Comparison of ENCODE assay signal across 8 cellular contexts in the genomic region with DNA sequence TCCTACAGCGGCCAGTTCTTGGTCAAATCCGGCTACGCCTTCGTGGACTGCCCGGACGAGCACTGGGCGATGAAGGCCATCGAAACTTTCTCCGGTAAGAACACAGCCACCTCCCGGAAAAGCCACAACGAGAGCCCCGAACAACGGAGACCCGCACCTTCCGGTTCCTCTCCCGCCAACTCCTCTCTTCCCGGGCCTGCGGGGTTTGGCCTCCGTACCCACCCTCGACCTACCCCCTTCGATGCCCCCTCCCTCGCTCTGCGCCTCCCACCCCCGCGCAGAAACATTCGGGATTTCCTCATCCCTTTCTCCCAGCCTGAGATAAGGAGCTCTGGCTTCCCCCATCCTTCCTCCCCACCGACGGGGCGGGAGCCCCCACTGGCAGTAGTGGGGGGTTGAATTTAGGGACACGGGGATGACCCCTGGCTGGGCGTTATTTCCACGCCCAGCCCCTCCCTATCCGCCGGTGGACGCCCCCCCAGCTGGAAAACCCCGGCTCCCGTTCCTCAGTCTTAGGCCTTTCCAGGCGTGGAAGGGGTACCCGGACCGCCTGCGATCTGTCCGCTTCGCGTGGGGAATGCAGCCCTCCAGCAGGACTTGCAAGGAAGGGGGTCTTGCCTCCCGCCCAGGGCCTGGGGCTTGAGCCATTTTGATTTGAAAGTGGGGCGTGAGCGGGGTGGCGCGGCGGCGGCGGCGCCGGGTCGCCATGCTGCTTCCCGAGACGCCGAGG. TPM values are rescaled to one million over a fixed set of nuclear protein-coding genes. Genes with fewer than 3 reads are reported as not detected.
A peak's percentile ranks its signal among the peaks of the same experiment; 100 is the strongest.
DNase-seq lines count a peak whose midpoint lies in the region; ATAC-seq and TF ChIP-seq lines count a peak whose summit lies in the region.

No MANE protein-coding gene starts in this region.

- POLR2A ChIA-PET in naive thymus-derived CD8-positive, alpha-beta T cell (lab: Charles Lee): interaction anchor here (0.6 kb wide), 1 partner anchor 116 kb away, joined by 3 read pairs; no protein-coding TSS in a partner anchor

- peak; percentile 58 for DNase-seq in D341Med (ENCODE audit: low spot score)
- DNase-seq in M059J (ENCODE audit: low read depth): peak; percentile 33
- peak in 1 of 2 donors; percentile 46 for DNase-seq in cardiac fibroblast (ENCODE audit: low read depth in 2 of 2)
- no peak for DNase-seq in naive thymus-derived CD8-positive, alpha-beta T cell
- DNase-seq in GM19238 (ENCODE audit: insufficient read length, low spot score): no peak
- DNase-seq in T-helper 9 cell: no peak
- DNase-seq in 8988T: no peak

- H3K27me3 Mint-ChIP-seq in naive thymus-derived CD8-positive, alpha-beta T cell: peaks cover 47 to 95% (median 72%) of the 10 kb centered on the region in 5 donors

- H3K4me1 Mint-ChIP-seq in naive thymus-derived CD8-positive, alpha-beta T cell: peaks cover 14 to 35% (median 28%) of the 10 kb centered on the region in 4 donors

- TF ChIP-seq CTCF in cardiac fibroblast (IDR thresholded peaks at IDR 0.05; ENCODE audit: low read depth, low read length): no peak

- peaks cover 0 to 24% (median 4%) of the 10 kb centered on the region in 9 donors for H3K9me3 Mint-ChIP-seq in naive thymus-derived CD8-positive, alpha-beta T cell

- H3K27ac Mint-ChIP-seq in naive thymus-derived CD8-positive, alpha-beta T cell: peak overlapping the region in 2 of 10 donors; percentile 53 to 56

- H3K36me3 Mint-ChIP-seq in naive thymus-derived CD8-positive, alpha-beta T cell: peaks cover 0 to 16% (median under 1%) of the 10 kb centered on the region in 3 donors

- peak overlapping the region; percentile 36 to 84 (median 74) for H3K4me3 Mint-ChIP-seq in naive thymus-derived CD8-positive, alpha-beta T cell

- no peak for ATAC-seq in naive thymus-derived CD8-positive, alpha-beta T cell
- ATAC-seq in HG03378 (IDR thresholded peaks at IDR 0.05; ENCODE audit: unreplicated experiment): no peak

- H3K4me3 ChIP-seq in cardiac fibroblast (replicated peaks in 1 of 2; ENCODE audit: low read depth in 2 of 2, low read length in 2 of 2): peak overlapping the region; percentile 62 to 66

RNA-seq across cellular contexts. Expression of a gene that starts 0.8 kb away (rescaled TPM):
- 0.22 and 1.6 TPM in 2 replicates for total RNA-seq in M059J (2014; rRNA removed; shearing (Covaris generic))
- not detected for total RNA-seq in naive thymus-derived CD8-positive, alpha-beta T cell
- polyA plus RNA-seq in naive thymus-derived CD8-positive, alpha-beta T cell: not detected

RNA-seq across cellular contexts. Expression of a gene that starts 29.6 kb away (rescaled TPM):
- not detected in 2 replicates for total RNA-seq in M059J (2014; rRNA removed; shearing (Covaris generic))
- total RNA-seq in naive thymus-derived CD8-positive, alpha-beta T cell: not detected
- polyA plus RNA-seq in naive thymus-derived CD8-positive, alpha-beta T cell: not detected

RNA-seq across cellular contexts. Expression of a gene that starts 53.4 kb away (rescaled TPM):
- total RNA-seq in M059J (2014; rRNA removed; shearing (Covaris generic)): 58.4 and 83.4 TPM in 2 replicates
- total RNA-seq in naive thymus-derived CD8-positive, alpha-beta T cell: 10 to 100 TPM; 57.1 to 63.7 TPM
- polyA plus RNA-seq in naive thymus-derived CD8-positive, alpha-beta T cell: 100 to 1,000 TPM; 104 to 110 (median 105) TPM

Comparison
In these comparisons a context has a peak if more than half of its experiments do, and no peak if none do; other contexts are left out.
1. DNase-seq: peak in D341Med (single experiment) and M059J (single experiment); none in naive thymus-derived CD8-positive, alpha-beta T cell (0 of 10), GM19238 (single experiment), T-helper 9 cell (single experiment) and 8988T (single experiment).